In genomic region chr3:12948891-12949711, GRCh38 we compare ENCODE assay signal across 9 cellular contexts.
DNase-seq lines count a peak whose midpoint lies in the region; ATAC-seq and TF ChIP-seq lines count a peak whose summit lies in the region.
"Had no signal": no experiment of that assay in that cellular context is flagged by ENCODE, and none has a peak within 500 bp of the region (broad histone marks: within the 10 kb centered on the region; RNA-seq: fewer than 3 reads in every experiment).

No MANE protein-coding gene starts in this region.

- H3K9me3 ChIP-seq in BLaER1 treated with 17β-estradiol and CSF1 and Interleukin-3, amounts not matched to agents 10 nM and 100 nM (replicated peaks in 1 of 11), result no peaks in the 10 kb centered on the region
- H3K9me3 ChIP-seq in A673 (ENCODE audit: low read depth, low read length, poor library complexity, severe bottlenecking), result no peaks in the 10 kb centered on the region

- H3K9me3 Mint-ChIP-seq in IgD-negative memory B cell, result no peaks in the 10 kb centered on the region
- H3K9me3 Mint-ChIP-seq in activated naive CD8-positive, alpha-beta T cell (ENCODE audit: low read depth), result no peaks in the 10 kb centered on the region
- H3K9me3 Mint-ChIP-seq: dendritic cell treated with granulocyte-macrophage colony-stimulating factor and Interleukin-4, amounts not matched to agents 40 ng/mL and 50 ng/mL, for 4 days had no signal

- peaks cover 0 to 59% (median 3%) of the 10 kb centered on the region in 11 experiments; a peak in 10 of 22 replicates for H3K36me3 ChIP-seq in BLaER1 treated with 17β-estradiol and CSF1 and Interleukin-3, amounts not matched to agents 10 nM and 100 nM
- no peaks in the 10 kb centered on the region for H3K36me3 ChIP-seq in A673 (ENCODE audit: insufficient read depth, low read length, poor library complexity, severe bottlenecking)

- BruUV-seq in A673 (replicated peaks; lab: Mats Ljungman, UMichigan), result no TSS peak

- H3K27me3 Mint-ChIP-seq in IgD-negative memory B cell, result no peaks in the 10 kb centered on the region
- H3K27me3 Mint-ChIP-seq in activated naive CD8-positive, alpha-beta T cell, result no peaks in the 10 kb centered on the region
- H3K27me3 Mint-ChIP-seq: dendritic cell treated with granulocyte-macrophage colony-stimulating factor and Interleukin-4, amounts not matched to agents 40 ng/mL and 50 ng/mL, for 4 days had no signal

- H3K27me3 ChIP-seq in BLaER1 treated with 17β-estradiol and CSF1 and Interleukin-3, amounts not matched to agents 10 nM and 100 nM, result no peaks in the 10 kb centered on the region
- no peaks in the 10 kb centered on the region for H3K27me3 ChIP-seq in A673 (replicated peaks; ENCODE audit: insufficient read depth, low read depth, low read length, poor library complexity)

- H3K27ac ChIP-seq in BLaER1 treated with 17β-estradiol and CSF1 and Interleukin-3, amounts not matched to agents 10 nM and 100 nM, result peak overlapping the region in 6 of 11 experiments; percentile 45 to 55 (median 48); a peak in 10 of 22 replicates
- H3K27ac ChIP-seq in A673 (ENCODE audit: low read depth, low read length, poor library complexity, severe bottlenecking), result no peak overlapping the region

- peaks cover 97 to 100% (median 100%) of the 10 kb centered on the region in 11 experiments for H4K20me1 ChIP-seq in BLaER1 treated with 17β-estradiol and CSF1 and Interleukin-3, amounts not matched to agents 10 nM and 100 nM

- peak overlapping the region in 2 of 3 donors; percentile 39 to 79 for H3K27ac Mint-ChIP-seq in IgD-negative memory B cell
- H3K27ac Mint-ChIP-seq in activated naive CD8-positive, alpha-beta T cell, result peak overlapping the region; percentile 86

- ATAC-seq in GM19397 (IDR thresholded peaks at IDR 0.05; ENCODE audit: unreplicated experiment), result peak; percentile 49

- CTCF ChIA-PET in A673 (lab: Charles Lee), result no interaction called here

- peak overlapping the region in 6 of 11 experiments; percentile 2 to 61 (median 32); a peak in 9 of 22 replicates for H3K9ac ChIP-seq in BLaER1 treated with 17β-estradiol and CSF1 and Interleukin-3, amounts not matched to agents 10 nM and 100 nM

- peaks cover 75 to 100% (median 100%) of the 10 kb centered on the region in 10 experiments for H3K4me1 ChIP-seq in BLaER1 treated with 17β-estradiol and CSF1 and Interleukin-3, amounts not matched to agents 10 nM and 100 nM
- peaks cover 10% of the 10 kb centered on the region for H3K4me1 ChIP-seq in A673 (ENCODE audit: insufficient read depth, low read length, poor library complexity, severe bottlenecking)

- H3K4me1 Mint-ChIP-seq in IgD-negative memory B cell, result peaks cover 33 to 44% (median 41%) of the 10 kb centered on the region in 3 donors
- H3K4me1 Mint-ChIP-seq in activated naive CD8-positive, alpha-beta T cell (ENCODE audit: low read depth), result peaks cover 49% of the 10 kb centered on the region

- peak overlapping the region in 3 of 4 donors; percentile 22 to 68 (median 60) for H3K4me3 Mint-ChIP-seq in IgD-negative memory B cell
- no peak overlapping the region for H3K4me3 Mint-ChIP-seq in activated naive CD8-positive, alpha-beta T cell
- H3K4me3 Mint-ChIP-seq: dendritic cell treated with granulocyte-macrophage colony-stimulating factor and Interleukin-4, amounts not matched to agents 40 ng/mL and 50 ng/mL, for 4 days had no signal

- intact Hi-C loops in A673 (cut with micrococcal nuclease; ENCODE audit: unreplicated experiment), result no loop called here

- no peak overlapping the region for H3K4me3 ChIP-seq in BLaER1 treated with 17β-estradiol and CSF1 and Interleukin-3, amounts not matched to agents 10 nM and 100 nM
- no peak overlapping the region for H3K4me3 ChIP-seq in A673 (ENCODE audit: low read depth, low read length, poor library complexity, severe bottlenecking)

- POLR2A ChIA-PET in A673 (lab: Charles Lee; ENCODE audit: low non-redundant PET), result no interaction called here

- DNase-seq in midbrain (lab: John Stamatoyannopoulos, UW) (peak; percentile 28), SHP77 treated with DMSO at 0.1 percent for 48 hours (lab: John Stamatoyannopoulos, UW) (no peak), A673 (ENCODE audit: low spot score) (no peak), DMS 273 (lab: John Stamatoyannopoulos, UW; ENCODE audit: unreplicated experiment) (no peak)

- H3K4me2 ChIP-seq in BLaER1 treated with 17β-estradiol and CSF1 and Interleukin-3, amounts not matched to agents 10 nM and 100 nM, result peak overlapping the region; percentile 61 to 100 (median 96)

- TF ChIP-seq CTCF in A673 (conservative IDR thresholded peaks at IDR 0.05; ENCODE audit: low read depth, low read length), result no peak

- H3K36me3 Mint-ChIP-seq in IgD-negative memory B cell, result no peaks in the 10 kb centered on the region
- no peaks in the 10 kb centered on the region for H3K36me3 Mint-ChIP-seq in activated naive CD8-positive, alpha-beta T cell
